Comparison of ENCODE assay signal across 17 cellular contexts in the genomic region with DNA sequence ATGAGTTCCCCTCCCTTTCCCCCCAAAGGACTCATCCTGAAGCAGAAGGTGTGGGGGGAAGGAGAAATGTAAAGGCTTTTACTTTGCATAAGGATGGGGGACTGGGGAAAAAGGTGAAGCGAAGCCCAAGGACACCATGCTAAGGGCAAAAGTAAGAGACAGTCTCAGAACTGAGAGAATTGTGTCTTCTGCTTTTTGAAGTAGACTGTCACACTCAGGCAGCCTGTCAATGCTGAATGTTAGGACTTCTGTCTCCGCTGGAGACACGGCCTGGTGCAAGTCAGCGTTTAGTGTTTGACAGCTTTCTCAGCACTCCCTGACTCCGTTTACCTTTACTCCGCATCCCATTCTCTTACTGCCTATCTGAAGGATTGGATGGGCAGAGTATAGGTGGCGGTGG.
"Had no signal": no experiment of that assay in that cellular context is flagged by ENCODE, and none has a peak within 500 bp of the region (broad histone marks: within the 10 kb centered on the region; RNA-seq: fewer than 3 reads in every experiment).

No MANE protein-coding gene starts in this region.

- H3K27ac ChIP-seq: colonic mucosa, hepatocyte, ovary, right atrium auricular region, sigmoid colon, skin epidermis, tibial artery, upper lobe of left lung, uterus had no signal

- H3K27ac Mint-ChIP-seq: nephron; stimulated activated naive CD8-positive, alpha-beta T cell treated with anti-CD3 and anti-CD28 coated beads, Interleukin-15, Interleukin-2, amounts not matched to agents 100 ng/mL and 50 ng/mL, for 24 hours had no signal

- H3K36me3 ChIP-seq: ovary, uterus had no signal

- H2AFZ ChIP-seq: hepatocyte had no signal

- H3K4me2 ChIP-seq: hepatocyte had no signal

- DNase-seq: colonic mucosa; effector CD4-positive, alpha-beta T cell; foreskin melanocyte; head of caudate nucleus; mesendoderm; naive B cell; ovary; sigmoid colon; stimulated activated CD4-positive, alpha-beta T cell treated with anti-CD3 and anti-CD28 coated beads, Interleukin-2, amount 100 ng/mL, for 24 hours; tibial artery; upper lobe of left lung; uterus had no signal

- H3K27me3 Mint-ChIP-seq: naive B cell; stimulated activated naive CD8-positive, alpha-beta T cell treated with anti-CD3 and anti-CD28 coated beads, Interleukin-15, Interleukin-2, amounts not matched to agents 100 ng/mL and 50 ng/mL, for 24 hours had no signal

- H3K9me3 Mint-ChIP-seq: naive B cell; nephron; stimulated activated naive CD8-positive, alpha-beta T cell treated with anti-CD3 and anti-CD28 coated beads, Interleukin-15, Interleukin-2, amounts not matched to agents 100 ng/mL and 50 ng/mL, for 24 hours had no signal

- H3K4me3 ChIP-seq: colonic mucosa, hepatocyte, ovary, right atrium auricular region, sigmoid colon, skin epidermis, tibial artery, upper lobe of left lung, uterus had no signal

- H3K27me3 ChIP-seq: colonic mucosa, hepatocyte, ovary, right atrium auricular region, sigmoid colon, tibial artery, upper lobe of left lung, uterus had no signal

- H3K4me1 ChIP-seq: colonic mucosa, sigmoid colon, tibial artery, uterus had no signal

- H3K9me3 ChIP-seq: colonic mucosa, ovary, right atrium auricular region, sigmoid colon, tibial artery, upper lobe of left lung, uterus had no signal

- H3K4me3 Mint-ChIP-seq: naive B cell; nephron; stimulated activated naive CD8-positive, alpha-beta T cell treated with anti-CD3 and anti-CD28 coated beads, Interleukin-15, Interleukin-2, amounts not matched to agents 100 ng/mL and 50 ng/mL, for 24 hours had no signal

- H3K4me1 Mint-ChIP-seq: nephron had no signal
